11 cellular contexts compared by ENCODE assay signal in genomic region chrX:8105531-8105930, GRCh38.
"Had no signal": no experiment of that assay in that cellular context is flagged by ENCODE, and none has a peak within 500 bp of the region (broad histone marks: within the 10 kb centered on the region; RNA-seq: fewer than 3 reads in every experiment).

No MANE protein-coding gene starts in this region.

- H3K27me3 Mint-ChIP-seq: IgD-negative memory B cell had no signal

- H3K4me1 Mint-ChIP-seq: IgD-negative memory B cell had no signal

- H3K9ac ChIP-seq: KMS-11 had no signal

- H3K4me3 Mint-ChIP-seq: H9, HFFc6, IgD-negative memory B cell had no signal

- DNase-seq: GOT3, H9, HFFc6, Karpas-422, KBM-7 had no signal

- FAIRE-seq: H54, HepG2 had no signal

- H3K27ac Mint-ChIP-seq: HFFc6, IgD-negative memory B cell had no signal

- H3K27ac ChIP-seq: HL-60, KMS-11 had no signal

- ATAC-seq: HCT116, HepG2 had no signal

- H3K9me3 Mint-ChIP-seq: HFFc6 had no signal

- H3K36me3 Mint-ChIP-seq: IgD-negative memory B cell had no signal

- H3K4me2 ChIP-seq: KMS-11 had no signal
